ENCODE assay signal across 8 cellular contexts in genomic region chr3:138434276-138434874, GRCh38. TPM values are rescaled to one million over a fixed set of nuclear protein-coding genes. Genes with fewer than 3 reads are reported as not detected.
DNase-seq lines count a peak whose midpoint lies in the region; ATAC-seq lines count a peak whose summit lies in the region.

Gene ESYT3 (plus strand): TSS chr3:138434616. CDS start chr3:138434799, 183 bp downstream.

- DNase-seq in NCI-H1436 (lab: John Stamatoyannopoulos, UW) (peak; percentile 6), NCI-H1436 treated with DMSO at 0.1 percent for 48 hours (lab: John Stamatoyannopoulos, UW) (no peak), NCI-H2171 (lab: John Stamatoyannopoulos, UW) (peak; percentile 53), middle frontal gyrus (ENCODE audit: extremely low spot score, low spot score) (peak; percentile 18), NCI-H446 treated with DMSO at 0.1 percent for 48 hours (lab: John Stamatoyannopoulos, UW) (no peak)
- DNase-seq in activated CD8-positive, alpha-beta memory T cell treated with anti-CD3 and anti-CD28 coated beads, Interleukin-2, amount 50 U/mL, for 24 hours (ENCODE audit: extremely low read depth) = peak; percentile 9
- peak; percentile 49 for DNase-seq in stimulated activated CD8-positive, alpha-beta memory T cell treated with anti-CD3 and anti-CD28 coated beads, Interleukin-4, amount 100 ng/mL, for 24 hours (ENCODE audit: low read depth)

- ATAC-seq in esophagus mucosa = peak; percentile 99

RNA-seq across cellular contexts. Expression of gene ESYT3, which starts in this region (rescaled TPM):
- total RNA-seq in esophagus mucosa = 0.80 TPM

Comparison
In these comparisons a context has a peak if more than half of its experiments do, and no peak if none do; other contexts are left out.
1. DNase-seq: peak in NCI-H1436 (single experiment), NCI-H2171 (single experiment), activated CD8-positive, alpha-beta memory T cell treated with anti-CD3 and anti-CD28 coated beads, Interleukin-2, amount 50 U/mL, for 24 hours (single experiment), middle frontal gyrus (single experiment) and stimulated activated CD8-positive, alpha-beta memory T cell treated with anti-CD3 and anti-CD28 coated beads, Interleukin-4, amount 100 ng/mL, for 24 hours (single experiment); none in NCI-H1436 treated with DMSO at 0.1 percent for 48 hours (single experiment) and NCI-H446 treated with DMSO at 0.1 percent for 48 hours (single experiment).
2. Peak in ATAC-seq in esophagus mucosa; RNA of the gene not detected or under 1 TPM.